ENCODE assay signal across 1 cellular context in the genomic region with DNA sequence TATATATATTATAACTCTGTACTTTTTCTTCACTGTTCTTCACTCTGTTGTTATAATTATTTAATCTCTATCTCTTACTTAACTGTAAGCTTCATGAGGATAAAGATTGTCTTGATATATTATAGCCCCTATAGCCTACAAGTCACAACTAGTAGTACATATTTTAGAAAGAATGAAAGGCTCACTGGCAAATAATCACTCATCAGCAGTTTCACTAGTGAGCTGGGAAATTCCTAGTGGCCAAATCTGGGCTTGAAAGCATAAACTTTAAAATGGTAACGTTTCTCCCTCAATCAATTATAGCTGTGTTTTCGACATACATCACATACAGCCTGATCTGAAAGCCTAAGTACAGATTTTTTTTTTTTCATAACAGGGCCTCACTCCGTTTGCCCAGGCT.
A peak's percentile ranks its signal among the peaks of the same experiment; 100 is the strongest.
TF ChIP-seq lines count a peak whose summit lies in the region.

No MANE protein-coding gene starts in this region.

TF ChIP-seq in A549, 52 proteins besides CTCF, POLR2A, EP300 and RAD21 (continued from another document):
- TF ChIP-seq, protein P1, sequence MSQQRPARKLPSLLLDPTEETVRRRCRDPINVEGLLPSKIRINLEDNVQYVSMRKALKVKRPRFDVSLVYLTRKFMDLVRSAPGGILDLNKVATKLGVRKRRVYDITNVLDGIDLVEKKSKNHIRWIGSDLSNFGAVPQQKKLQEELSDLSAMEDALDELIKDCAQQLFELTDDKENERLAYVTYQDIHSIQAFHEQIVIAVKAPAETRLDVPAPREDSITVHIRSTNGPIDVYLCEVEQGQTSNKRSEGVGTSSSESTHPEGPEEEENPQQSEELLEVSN (IDR thresholded peaks at IDR 0.05; ENCODE audit: borderline replicate concordance, low read depth), result no peak
- TF ChIP-seq MAFK (IDR thresholded peaks at IDR 0.05; ENCODE audit: partially characterized antibody) (peak; percentile 42), HOXB5 (CRISPR knock-in tag; IDR thresholded peaks at IDR 0.05) (no peak)
